Comparison of ENCODE assay signal across 8 cellular contexts in genomic region chr1:154609398-154610380, GRCh38. TPM values are rescaled to one million over a fixed set of nuclear protein-coding genes. Genes with fewer than 3 reads are reported as not detected.
DNase-seq lines count a peak whose midpoint lies in the region; ATAC-seq and TF ChIP-seq lines count a peak whose summit lies in the region.

No MANE protein-coding gene starts in this region.

- H3K79me2 ChIP-seq in OCI-LY3 (ENCODE audit: low read length), result peaks cover 98% of the 10 kb centered on the region

- no peaks in the 10 kb centered on the region for H3K27me3 ChIP-seq in OCI-LY3 (ENCODE audit: low read depth, low read length)
- no peaks in the 10 kb centered on the region for H3K27me3 ChIP-seq in left lung

- peak overlapping the region; percentile 96 for H3K27ac Mint-ChIP-seq in activated naive CD4-positive, alpha-beta T cell treated with anti-CD3 and anti-CD28 coated beads for 36 hours
- peak overlapping the region; percentile 100 for H3K27ac Mint-ChIP-seq in stimulated activated naive CD8-positive, alpha-beta T cell treated with anti-CD3 and anti-CD28 coated beads, Interleukin-15, Interleukin-2, amounts not matched to agents 100 ng/mL and 50 ng/mL, for 24 hours

- H3K9me3 ChIP-seq in OCI-LY3 (ENCODE audit: insufficient read depth, low read length), result no peaks in the 10 kb centered on the region
- H3K9me3 ChIP-seq in left lung, result no peaks in the 10 kb centered on the region

- H3K36me3 Mint-ChIP-seq in activated naive CD4-positive, alpha-beta T cell treated with anti-CD3 and anti-CD28 coated beads for 36 hours (ENCODE audit: low read depth), result peaks cover 16% of the 10 kb centered on the region
- H3K36me3 Mint-ChIP-seq in stimulated activated naive CD8-positive, alpha-beta T cell treated with anti-CD3 and anti-CD28 coated beads, Interleukin-15, Interleukin-2, amounts not matched to agents 100 ng/mL and 50 ng/mL, for 24 hours (ENCODE audit: low read depth), result peaks cover 16% of the 10 kb centered on the region

- peaks cover 14% of the 10 kb centered on the region for H3K36me3 ChIP-seq in OCI-LY3 (replicated peaks; ENCODE audit: low read depth, low read length)
- no peaks in the 10 kb centered on the region for H3K36me3 ChIP-seq in left lung

- H3K4me1 ChIP-seq in OCI-LY3 (ENCODE audit: low read length) (peaks cover 23% of the 10 kb centered on the region), left lung (peaks cover 17 to 43% of the 10 kb centered on the region in 2 donors)

- intact Hi-C loops in activated naive CD4-positive, alpha-beta T cell treated with anti-CD3 and anti-CD28 coated beads for 36 hours (cut with micrococcal nuclease), result loop anchor here (1.0 to 5.0 kb wide), 8 partner anchors 18 to 528 kb away; partner anchors contain the start of genes ATP8B2, SLC50A1 and UBAP2L
- intact Hi-C loops in left lung (cut with DNase I), result no loop called here

- peaks cover 46% of the 10 kb centered on the region for H4K20me1 ChIP-seq in OCI-LY3 (ENCODE audit: insufficient read depth, low read length)

- H3K4me3 ChIP-seq in GM12865 (ENCODE audit: low read depth, low read length), result peak overlapping the region; percentile 85
- peak overlapping the region; percentile 79 for H3K4me3 ChIP-seq in OCI-LY3 (ENCODE audit: low read length)
- no peak overlapping the region for H3K4me3 ChIP-seq in left lung

- CTCF ChIA-PET in activated naive CD4-positive, alpha-beta T cell treated with anti-CD3 and anti-CD28 coated beads for 36 hours (lab: Charles Lee), result interaction anchor here (0.6 to 2.5 kb wide), 8 partner anchors 9 to 558 kb away, joined by 3 to 10 read pairs (median 3); no protein-coding TSS in a partner anchor

- TF ChIP-seq CTCF in GM12865 (IDR thresholded peaks at IDR 0.05; ENCODE audit: insufficient read depth, low read depth, low read length, missing control alignments) (no peak), OCI-LY3 (IDR thresholded peaks at IDR 0.05; ENCODE audit: low read depth, low read length) (no peak), left lung (IDR thresholded peaks at IDR 0.05) (no peak)

- no peak for ATAC-seq in left lung
- no peak for ATAC-seq in GM21723 (IDR thresholded peaks at IDR 0.05; ENCODE audit: unreplicated experiment)
- ATAC-seq in HG03159 (IDR thresholded peaks at IDR 0.05; ENCODE audit: unreplicated experiment), result no peak
- no peak for ATAC-seq in HG02970 (IDR thresholded peaks at IDR 0.05; ENCODE audit: low FRiP score, unreplicated experiment)

- H3K27ac ChIP-seq in OCI-LY3 (ENCODE audit: low read length) (peak overlapping the region; percentile 80), left lung (peak overlapping the region; percentile 97 to 99)

- no peak overlapping the region for H2AFZ ChIP-seq in OCI-LY3 (ENCODE audit: low read depth, low read length)

- peak overlapping the region; percentile 83 for H3K9ac ChIP-seq in OCI-LY3 (ENCODE audit: low read length)

- H3K4me2 ChIP-seq in OCI-LY3 (ENCODE audit: low read length), result peak overlapping the region; percentile 87

- peak overlapping the region; percentile 91 for H3K4me3 Mint-ChIP-seq in activated naive CD4-positive, alpha-beta T cell treated with anti-CD3 and anti-CD28 coated beads for 36 hours
- peak overlapping the region; percentile 99 for H3K4me3 Mint-ChIP-seq in stimulated activated naive CD8-positive, alpha-beta T cell treated with anti-CD3 and anti-CD28 coated beads, Interleukin-15, Interleukin-2, amounts not matched to agents 100 ng/mL and 50 ng/mL, for 24 hours

- no peaks in the 10 kb centered on the region for H3K27me3 Mint-ChIP-seq in activated naive CD4-positive, alpha-beta T cell treated with anti-CD3 and anti-CD28 coated beads for 36 hours (ENCODE audit: low read depth)
- H3K27me3 Mint-ChIP-seq in stimulated activated naive CD8-positive, alpha-beta T cell treated with anti-CD3 and anti-CD28 coated beads, Interleukin-15, Interleukin-2, amounts not matched to agents 100 ng/mL and 50 ng/mL, for 24 hours, result no peaks in the 10 kb centered on the region

- DNase-seq in GM12865 (ENCODE audit: low read depth), result peak; percentile 82
- DNase-seq in activated naive CD4-positive, alpha-beta T cell treated with anti-CD3 and anti-CD28 coated beads for 36 hours, result peak; percentile 92
- no peak for DNase-seq in left lung

- H3K4me1 Mint-ChIP-seq in activated naive CD4-positive, alpha-beta T cell treated with anti-CD3 and anti-CD28 coated beads for 36 hours (ENCODE audit: low read depth), result peaks cover 67% of the 10 kb centered on the region
- peaks cover 74% of the 10 kb centered on the region for H3K4me1 Mint-ChIP-seq in stimulated activated naive CD8-positive, alpha-beta T cell treated with anti-CD3 and anti-CD28 coated beads, Interleukin-15, Interleukin-2, amounts not matched to agents 100 ng/mL and 50 ng/mL, for 24 hours (ENCODE audit: low read depth)

- H3K9me3 Mint-ChIP-seq in activated naive CD4-positive, alpha-beta T cell treated with anti-CD3 and anti-CD28 coated beads for 36 hours, result no peaks in the 10 kb centered on the region
- no peaks in the 10 kb centered on the region for H3K9me3 Mint-ChIP-seq in stimulated activated naive CD8-positive, alpha-beta T cell treated with anti-CD3 and anti-CD28 coated beads, Interleukin-15, Interleukin-2, amounts not matched to agents 100 ng/mL and 50 ng/mL, for 24 hours

RNA-seq across cellular contexts. Expression of gene ADAR, which starts 1.7 kb away (rescaled TPM):
- 100 to 1,000 TPM; 301 to 313 TPM for total RNA-seq in activated naive CD4-positive, alpha-beta T cell treated with anti-CD3 and anti-CD28 coated beads for 36 hours
- total RNA-seq in left lung, result 100 to 1,000 TPM; 168 to 197 TPM

RNA-seq across cellular contexts. Expression of gene CHRNB2, which starts 42.1 kb away (rescaled TPM):
- total RNA-seq in activated naive CD4-positive, alpha-beta T cell treated with anti-CD3 and anti-CD28 coated beads for 36 hours, result not detected
- under 1 TPM in 1 of 2 donors, not detected in 1; 0.09 TPM for total RNA-seq in left lung

RNA-seq across cellular contexts. Expression of gene UBE2Q1, which starts 51.2 kb away (rescaled TPM):
- total RNA-seq in activated naive CD4-positive, alpha-beta T cell treated with anti-CD3 and anti-CD28 coated beads for 36 hours, result 10 to 100 TPM; 79.2 to 84.6 TPM
- 10 to 100 TPM; 87.0 to 90.8 TPM for total RNA-seq in left lung

Comparison
In these comparisons a context has a peak if more than half of its experiments do, and no peak if none do; other contexts are left out.
1. DNase-seq: peak in GM12865 (single experiment) and activated naive CD4-positive, alpha-beta T cell treated with anti-CD3 and anti-CD28 coated beads for 36 hours (single experiment); none in left lung (0 of 2).
2. H3K4me3 ChIP-seq: peak in GM12865 (single experiment) and OCI-LY3 (single experiment); none in left lung (0 of 2).